Comparison of ENCODE assay signal across 12 cellular contexts in genomic region chr16:49811630-49812334, GRCh38. TPM values are rescaled to one million over a fixed set of nuclear protein-coding genes. Genes with fewer than 3 reads are reported as not detected.
DNase-seq lines count a peak whose midpoint lies in the region; ATAC-seq and TF ChIP-seq lines count a peak whose summit lies in the region.
"Had no signal": no experiment of that assay in that cellular context is flagged by ENCODE, and none has a peak within 500 bp of the region (broad histone marks: within the 10 kb centered on the region; RNA-seq: fewer than 3 reads in every experiment).

No MANE protein-coding gene starts in this region.

- H3K4me1 Mint-ChIP-seq in WTC11 = peaks cover 46% of the 10 kb centered on the region

- CTCF ChIA-PET in WTC11 (lab: Charles Lee) = interaction anchor here (0.8 to 1.4 kb wide), 4 partner anchors 9 to 73 kb away, joined by 3 to 5 read pairs (median 4); no protein-coding TSS in a partner anchor

- POLR2A ChIA-PET in WTC11 (lab: Charles Lee) = no interaction called here

- DNase-seq in DMS 273 treated with DMSO at 0.1 percent for 48 hours (lab: John Stamatoyannopoulos, UW) = peak; percentile 65
- DNase-seq in WTC11 (ENCODE audit: low spot score) = no peak
- peak in 40 of 42 donors; percentile 18 to 80 (median 54) for DNase-seq in head of caudate nucleus
- DNase-seq in nucleus accumbens (lab: John Stamatoyannopoulos, UW) = peak in 51 of 56 donors; percentile 5 to 82 (median 51)
- no peak for DNase-seq in activated naive CD4-positive, alpha-beta T cell treated with anti-CD3 and anti-CD28 coated beads, Interleukin-2, amount 50 U/mL, for 16 hours
- DNase-seq: NCI-H1436; SHP77; stimulated activated CD4-positive, alpha-beta T cell treated with anti-CD3 and anti-CD28 coated beads, Interleukin-4, amount 100 ng/mL, for 4 hours had no signal

- no peaks in the 10 kb centered on the region for H3K27me3 Mint-ChIP-seq in WTC11 (ENCODE audit: low read depth)

- intact Hi-C loops in head of caudate nucleus (cut with DNase I) = no loop called here

- no peak for TF ChIP-seq CTCF in WTC11 (IDR thresholded peaks at IDR 0.05)

- no peak overlapping the region for H3K4me3 Mint-ChIP-seq in WTC11

- H3K36me3 Mint-ChIP-seq in WTC11 = no peaks in the 10 kb centered on the region
- H3K36me3 Mint-ChIP-seq: activated naive CD4-positive, alpha-beta T cell treated with anti-CD3 and anti-CD28 coated beads, Interleukin-2, amount 50 U/mL, for 72 hours had no signal

- no peaks in the 10 kb centered on the region for H3K9me3 Mint-ChIP-seq in WTC11
- H3K9me3 Mint-ChIP-seq: activated naive CD4-positive, alpha-beta T cell treated with anti-CD3 and anti-CD28 coated beads, Interleukin-2, amount 50 U/mL, for 72 hours had no signal

- ATAC-seq in WTC11 (peak; percentile 50), HG02981 (IDR thresholded peaks at IDR 0.05; ENCODE audit: unreplicated experiment) (no peak), HG03469 (IDR thresholded peaks at IDR 0.05; ENCODE audit: unreplicated experiment) (no peak), GM21367 (IDR thresholded peaks at IDR 0.05; ENCODE audit: unreplicated experiment) (no peak)
- ATAC-seq: activated naive CD4-positive, alpha-beta T cell treated with anti-CD3 and anti-CD28 coated beads, Interleukin-2, amount 50 U/mL, for 72 hours had no signal

- H3K27ac Mint-ChIP-seq in WTC11 = peak overlapping the region; percentile 84
- H3K27ac Mint-ChIP-seq: activated naive CD4-positive, alpha-beta T cell treated with anti-CD3 and anti-CD28 coated beads, Interleukin-2, amount 50 U/mL, for 72 hours had no signal

TF ChIP-seq in WTC11, 78 proteins besides CTCF, POLR2A, EP300 and RAD21:
- TF ChIP-seq NFE2L1 (CRISPR knock-in tag; IDR thresholded peaks at IDR 0.05) = no peak
- no peak for TF ChIP-seq GRHL2 (CRISPR knock-in tag; IDR thresholded peaks at IDR 0.05; ENCODE audit: insufficient replicate concordance, severe bottlenecking)
- no peak for TF ChIP-seq ZNF512 (CRISPR knock-in tag; IDR thresholded peaks at IDR 0.05; ENCODE audit: borderline replicate concordance)
- TF ChIP-seq RELA (CRISPR knock-in tag; IDR thresholded peaks at IDR 0.05; ENCODE audit: borderline replicate concordance) = no peak
- no peak for TF ChIP-seq ZMAT4 (CRISPR knock-in tag; IDR thresholded peaks at IDR 0.05)
- no peak for TF ChIP-seq ZBTB21 (CRISPR knock-in tag; IDR thresholded peaks at IDR 0.05; ENCODE audit: borderline replicate concordance)
- TF ChIP-seq FOXP4 (CRISPR knock-in tag; IDR thresholded peaks at IDR 0.05) = no peak
- no peak for TF ChIP-seq HMGXB4 (CRISPR knock-in tag; IDR thresholded peaks at IDR 0.05)
- no peak for TF ChIP-seq STAT6 (CRISPR knock-in tag; conservative IDR thresholded peaks at IDR 0.05; ENCODE audit: low read depth)

RNA-seq across cellular contexts. Expression of gene ZNF423, which starts 44.1 kb away (rescaled TPM):
- total RNA-seq in WTC11 (2021) = 37.6 to 38.8 TPM (median 38.6 TPM) in 3 replicates

Comparison
In these comparisons a context has a peak if more than half of its experiments do, and no peak if none do; other contexts are left out.
1. DNase-seq: peak in DMS 273 treated with DMSO at 0.1 percent for 48 hours (single experiment), head of caudate nucleus (40 of 42) and nucleus accumbens (51 of 56); none in WTC11 (single experiment) and activated naive CD4-positive, alpha-beta T cell treated with anti-CD3 and anti-CD28 coated beads, Interleukin-2, amount 50 U/mL, for 16 hours (single experiment).